ENCODE assay signal across 20 cellular contexts in the genomic region with DNA sequence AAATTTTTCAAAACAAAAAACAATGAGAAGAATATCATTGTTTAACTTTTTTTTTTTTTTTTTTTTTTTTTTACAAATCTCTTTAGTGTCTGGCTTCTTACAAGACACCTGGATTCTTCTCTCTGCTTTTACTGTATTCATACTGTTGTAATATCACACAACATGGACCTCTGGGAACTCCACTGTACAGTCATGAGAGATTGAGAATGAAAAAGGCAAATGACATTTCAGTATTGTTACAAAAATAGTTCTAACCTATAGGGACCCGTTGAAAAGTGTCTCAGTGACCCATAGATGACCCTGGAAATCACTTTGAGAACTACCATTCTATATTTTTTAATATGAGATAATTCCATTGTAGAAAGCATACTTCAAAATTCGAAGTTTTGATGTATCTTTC.
"Had no signal": no experiment of that assay in that cellular context is flagged by ENCODE, and none has a peak within 500 bp of the region (broad histone marks: within the 10 kb centered on the region; RNA-seq: fewer than 3 reads in every experiment).

No MANE protein-coding gene starts in this region.

- H3K4me3 ChIP-seq: adrenal gland, Peyer's patch, SJCRH30 had no signal

- H3K9me3 ChIP-seq: adrenal gland, Peyer's patch, SJCRH30, SK-N-SH had no signal

- DNase-seq: activated CD4-positive, alpha-beta memory T cell treated with anti-CD3 and anti-CD28 coated beads, Interleukin-2, amount 10 ng/mL, durations not matched to agents 7 days and 5 days; activated CD4-positive, alpha-beta T cell treated with anti-CD3 and anti-CD28 coated beads for 36 hours; activated CD4-positive, alpha-beta T cell treated with anti-CD3 and anti-CD28 coated beads, Interleukin-2, amount 50 U/mL, for 1 hour; activated naive CD4-positive, alpha-beta T cell treated with anti-CD3 and anti-CD28 coated beads, Interleukin-2, amount 50 U/mL, for 16 hours; activated naive CD8-positive, alpha-beta T cell treated with anti-CD3 and anti-CD28 coated beads, Interleukin-2, amount 10 ng/mL, durations not matched to agents 7 days and 5 days; activated T-cell treated with anti-CD3 and anti-CD28 coated beads, Interleukin-2, amount 50 U/mL, for 72 hours; adrenal gland; anterior cingulate cortex; cerebellar nuclear complex; NCI-H1092; NCI-H1417; NCI-H1930; NCI-H510A treated with DMSO at 0.1 percent for 48 hours; Peyer's patch; Right ventricle myocardium superior; SJCRH30; SK-N-SH; T-helper 1 cell had no signal

- H3K4me1 ChIP-seq: Peyer's patch, SJCRH30 had no signal

- ATAC-seq: activated CD4-positive, alpha-beta T cell treated with anti-CD3 and anti-CD28 coated beads for 36 hours; activated T-cell treated with anti-CD3 and anti-CD28 coated beads, Interleukin-2, amount 50 U/mL, for 72 hours had no signal

- H3K27ac ChIP-seq: adrenal gland, Peyer's patch, RWPE1, SJCRH30, VCaP had no signal

- H3K36me3 ChIP-seq: adrenal gland, Peyer's patch, SJCRH30 had no signal

- H3K27me3 ChIP-seq: adrenal gland, Peyer's patch had no signal
